9 cellular contexts compared by ENCODE assay signal in the genomic region with DNA sequence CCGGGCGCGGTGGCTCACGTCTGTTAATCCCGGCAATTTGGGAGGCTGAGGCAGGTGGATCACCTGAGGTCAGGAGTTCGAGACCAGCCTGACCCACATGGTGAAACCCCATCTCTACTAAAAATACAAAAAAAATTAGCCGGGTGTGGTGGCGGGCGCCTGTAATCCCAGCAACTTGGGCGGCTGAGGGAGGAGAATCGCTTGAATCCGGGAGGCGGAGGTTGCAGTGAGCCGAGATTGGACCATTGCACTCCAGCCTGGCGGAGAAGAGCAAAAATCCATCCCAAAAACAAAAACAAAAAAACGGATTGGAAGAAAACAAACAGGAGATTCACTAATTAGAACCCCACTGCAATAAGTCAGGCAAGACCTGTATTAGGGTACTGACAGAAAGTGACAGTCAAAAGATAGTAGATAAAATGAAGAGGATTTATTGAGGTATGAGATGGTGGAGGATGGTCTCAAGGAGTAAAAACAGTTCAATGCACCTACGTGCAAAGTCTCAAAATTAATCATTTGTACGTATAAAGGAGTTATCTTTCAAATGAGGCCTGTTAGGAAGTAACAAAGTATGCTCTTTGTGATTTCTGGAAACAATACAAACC. TPM values are rescaled to one million over a fixed set of nuclear protein-coding genes. Genes with fewer than 3 reads are reported as not detected.
DNase-seq lines count a peak whose midpoint lies in the region; ATAC-seq and TF ChIP-seq lines count a peak whose summit lies in the region.
"Not testable (repeated sequence)": the region's sequence is repeated elsewhere in the genome, so short reads cannot be mapped to it uniquely, and the experiment has no call there.
"Had no signal": no experiment of that assay in that cellular context is flagged by ENCODE, and none has a peak within 500 bp of the region (broad histone marks: within the 10 kb centered on the region; RNA-seq: fewer than 3 reads in every experiment).

No MANE protein-coding gene starts in this region.

- TF ChIP-seq POLR2A in transverse colon (IDR thresholded peaks at IDR 0.05), result not testable (repeated sequence)

- H3K36me3 Mint-ChIP-seq in activated CD4-positive, alpha-beta T cell treated with anti-CD3 and anti-CD28 coated beads for 36 hours (ENCODE audit: low read depth), result peaks cover 26% of the 10 kb centered on the region
- H3K36me3 Mint-ChIP-seq in progenitor cell of endocrine pancreas (ENCODE audit: insufficient read depth), result peaks cover 13% of the 10 kb centered on the region

- H3K4me1 ChIP-seq in DND-41 (ENCODE audit: insufficient read depth, low read length) (peaks cover 27% of the 10 kb centered on the region), Loucy (ENCODE audit: insufficient read depth, low read length, poor library complexity, severe bottlenecking) (peaks cover 16% of the 10 kb centered on the region), lung (ENCODE audit: control insufficient read depth in 2 of 2, insufficient read depth in 2 of 2, low read length in 2 of 2) (peaks cover 1 to 15% of the 10 kb centered on the region in 2 donors), transverse colon (peaks cover 5 to 23% (median 14%) of the 10 kb centered on the region in 4 donors)

- H3K9me2 ChIP-seq in Loucy (replicated peaks; ENCODE audit: low read depth, low read length), result not testable (repeated sequence)

- not testable (repeated sequence) for H3K27me3 Mint-ChIP-seq in activated CD4-positive, alpha-beta T cell treated with anti-CD3 and anti-CD28 coated beads for 36 hours; progenitor cell of endocrine pancreas

- POLR2A ChIA-PET in activated CD4-positive, alpha-beta T cell treated with anti-CD3 and anti-CD28 coated beads for 36 hours (lab: Charles Lee), result interaction anchor here (0.6 kb wide), 1 partner anchor 50 kb away, joined by 3 read pairs; a partner anchor contains a TSS

- H3K9ac ChIP-seq in DND-41 (ENCODE audit: low read depth, low read length), result peak overlapping the region; percentile 74
- peak overlapping the region; percentile 82 for H3K9ac ChIP-seq in Loucy (ENCODE audit: low read depth, low read length, poor library complexity, severe bottlenecking)

- not testable (repeated sequence) for DNase-seq in DND-41; activated CD4-positive, alpha-beta T cell treated with anti-CD3 and anti-CD28 coated beads for 36 hours; brain microvascular endothelial cell; lung (ENCODE audit: low spot score); progenitor cell of endocrine pancreas (ENCODE audit: low spot score, unreplicated experiment); transverse colon
- DNase-seq in fibroblast of pulmonary artery (ENCODE audit: low read depth), result peak; percentile 2

- H3K79me2 ChIP-seq in DND-41 (ENCODE audit: insufficient read depth, low read length) (peaks cover 31% of the 10 kb centered on the region), Loucy (ENCODE audit: insufficient read depth, low read length) (peaks cover 42% of the 10 kb centered on the region)

- TF ChIP-seq EP300 in transverse colon (IDR thresholded peaks at IDR 0.05; ENCODE audit: low read depth), result not testable (repeated sequence)

- H3K4me3 Mint-ChIP-seq in activated CD4-positive, alpha-beta T cell treated with anti-CD3 and anti-CD28 coated beads for 36 hours, result peak overlapping the region; percentile 100
- peak overlapping the region; percentile 98 for H3K4me3 Mint-ChIP-seq in progenitor cell of endocrine pancreas (ENCODE audit: low read depth)

- H3K36me3 ChIP-seq in DND-41 (ENCODE audit: insufficient read depth, low read length), result peaks cover 31% of the 10 kb centered on the region
- H3K36me3 ChIP-seq in Loucy (ENCODE audit: insufficient read depth, low read length), result peaks cover 11% of the 10 kb centered on the region; the same call in 1 of the 2 replicates
- peaks cover 18% of the 10 kb centered on the region for H3K36me3 ChIP-seq in brain microvascular endothelial cell (replicated peaks)
- not testable (repeated sequence) for H3K36me3 ChIP-seq in lung (ENCODE audit: control insufficient read depth in 2 of 2, insufficient read depth in 2 of 2, low read length in 2 of 2)
- H3K36me3 ChIP-seq in transverse colon, result peaks cover 0 to 29% (median 9%) of the 10 kb centered on the region in 4 donors

- TF ChIP-seq CTCF in DND-41 (IDR thresholded peaks at IDR 0.05; ENCODE audit: borderline replicate concordance, extremely low read depth, low read length, poor library complexity, severe bottlenecking); Loucy (conservative IDR thresholded peaks at IDR 0.05; ENCODE audit: low read length); brain microvascular endothelial cell (IDR thresholded peaks at IDR 0.05; ENCODE audit: low read depth, low read length, missing control alignments); fibroblast of pulmonary artery (IDR thresholded peaks at IDR 0.05; ENCODE audit: low read length, missing control alignments); lung (IDR thresholded peaks at IDR 0.05; ENCODE audit: control extremely low read depth, extremely low read depth); progenitor cell of endocrine pancreas (IDR thresholded peaks at IDR 0.05; ENCODE audit: unreplicated experiment); transverse colon (IDR thresholded peaks at IDR 0.05): not testable (repeated sequence)

- H4K20me1 ChIP-seq in DND-41 (ENCODE audit: insufficient read depth, low read length); Loucy (ENCODE audit: insufficient read depth, low read length, poor library complexity, severe bottlenecking): not testable (repeated sequence)

- WGBS in lung, 2 donors, result 70 to 74% methylated on average over 18 of the region's 18 CpGs
- WGBS in transverse colon (ENCODE audit: low coverage in 1 of 2), 2 donors, result 60 to 71% methylated on average over 6 to 18 of the region's 18 CpGs

- not testable (repeated sequence) for ATAC-seq in DND-41 (ENCODE audit: insufficient read depth, low read depth); activated CD4-positive, alpha-beta T cell treated with anti-CD3 and anti-CD28 coated beads for 36 hours; lung (ENCODE audit: insufficient read depth, low FRiP score)

- peak overlapping the region; percentile 98 for H3K27ac Mint-ChIP-seq in activated CD4-positive, alpha-beta T cell treated with anti-CD3 and anti-CD28 coated beads for 36 hours
- peak overlapping the region; percentile 97 for H3K27ac Mint-ChIP-seq in progenitor cell of endocrine pancreas

- H3K27ac ChIP-seq in DND-41 (ENCODE audit: low read length) (peak overlapping the region; percentile 83), brain microvascular endothelial cell (peak overlapping the region; percentile 88), lung (ENCODE audit: low read depth in 1 of 2, low read length in 1 of 2) (peak overlapping the region in 1 of 2 donors; percentile 94), transverse colon (peak overlapping the region; percentile 91 to 96 (median 92))

- not testable (repeated sequence) for H3K27me3 ChIP-seq in DND-41 (ENCODE audit: insufficient read depth, low read length, poor library complexity); Loucy (ENCODE audit: insufficient read depth, low read length, poor library complexity, severe bottlenecking); brain microvascular endothelial cell (replicated peaks); lung (ENCODE audit: control insufficient read depth, insufficient read depth); transverse colon

- peak overlapping the region; percentile 95 for H2AFZ ChIP-seq in DND-41 (ENCODE audit: low read depth, low read length)
- H2AFZ ChIP-seq in Loucy (ENCODE audit: low read length), result not testable (repeated sequence)

- peak overlapping the region; percentile 76 for H3K4me2 ChIP-seq in DND-41 (ENCODE audit: insufficient read depth, low read length)
- peak overlapping the region; percentile 74 for H3K4me2 ChIP-seq in Loucy (ENCODE audit: low read depth, low read length, poor library complexity, severe bottlenecking)

- in situ Hi-C loops in brain microvascular endothelial cell (cut with HindIII; ENCODE audit: low pct_ligation_motif_present, low sequenced_read_pairs), result not testable (repeated sequence)
- in situ Hi-C loops in transverse colon (cut with MboI; ENCODE audit: low pct_ligation_motif_present in 1 of 4, low pct_unique_long_range_greater_than_20kb in 1 of 4, low sequenced_read_pairs in 3 of 4), result loop anchor here in 1 of 4 donors (25.0 kb wide), 1 partner anchor 92 kb away; no protein-coding TSS in a partner anchor

- H3K9me3 Mint-ChIP-seq in activated CD4-positive, alpha-beta T cell treated with anti-CD3 and anti-CD28 coated beads for 36 hours (ENCODE audit: low read depth); progenitor cell of endocrine pancreas (ENCODE audit: low read depth): not testable (repeated sequence)

- CTCF ChIA-PET in activated CD4-positive, alpha-beta T cell treated with anti-CD3 and anti-CD28 coated beads for 36 hours (lab: Charles Lee), result interaction anchor here (0.7 to 1.1 kb wide), 8 partner anchors 9 to 400 kb away, joined by 3 to 7 read pairs (median 3); a partner anchor contains a TSS

- intact Hi-C loops in activated CD4-positive, alpha-beta T cell treated with anti-CD3 and anti-CD28 coated beads for 36 hours (cut with DNase I, micrococcal nuclease); transverse colon (cut with DNase I; ENCODE audit: low total_unique reads): not testable (repeated sequence)

- H3F3A ChIP-seq in Loucy (ENCODE audit: low read depth), result not testable (repeated sequence)

- H3K4me1 Mint-ChIP-seq in activated CD4-positive, alpha-beta T cell treated with anti-CD3 and anti-CD28 coated beads for 36 hours, result peaks cover 34% of the 10 kb centered on the region
- not testable (repeated sequence) for H3K4me1 Mint-ChIP-seq in progenitor cell of endocrine pancreas (ENCODE audit: low read depth)

- not testable (repeated sequence) for H3K9me3 ChIP-seq in DND-41 (ENCODE audit: insufficient read depth, low read length, severe bottlenecking); Loucy (ENCODE audit: insufficient read depth, low read depth, low read length); lung (ENCODE audit: control insufficient read depth in 2 of 2, insufficient read depth in 1 of 2, low read length in 1 of 2); transverse colon

- peak overlapping the region; percentile 68 to 84 for H3K4me3 ChIP-seq in DND-41 (ENCODE audit: low read depth in 1 of 2, low read length in 2 of 2)
- peak overlapping the region; percentile 90 for H3K4me3 ChIP-seq in Loucy (ENCODE audit: low read length, poor library complexity, severe bottlenecking)
- peak overlapping the region; percentile 83 for H3K4me3 ChIP-seq in brain microvascular endothelial cell (ENCODE audit: low read depth, low read length)
- H3K4me3 ChIP-seq in fibroblast of pulmonary artery (replicated peaks; ENCODE audit: low read depth, low read length), result peak overlapping the region; percentile 100
- H3K4me3 ChIP-seq in lung, result peak overlapping the region; percentile 66
- peak overlapping the region; percentile 70 to 92 (median 82) for H3K4me3 ChIP-seq in transverse colon

RNA-seq across cellular contexts. Expression of a gene that starts 0.9 kb away (rescaled TPM):
- total RNA-seq in activated CD4-positive, alpha-beta T cell treated with anti-CD3 and anti-CD28 coated beads for 36 hours, result 10 to 100 TPM; 27.6 to 33.5 TPM
- total RNA-seq in lung (10 to 100 TPM; 16.9 to 44.1 TPM), progenitor cell of endocrine pancreas (22.2 and 25.0 TPM in 2 replicates), transverse colon (10 to 100 TPM in 3 of 4 donors, 1 to 10 TPM in 1; 9.2 to 35.2 (median 30.8) TPM)
- polyA plus RNA-seq in lung, result 10 to 100 TPM; 13.9 to 17.1 TPM

RNA-seq across cellular contexts. Expression of a gene that starts 5.0 kb away (rescaled TPM):
- total RNA-seq in activated CD4-positive, alpha-beta T cell treated with anti-CD3 and anti-CD28 coated beads for 36 hours, result not detected
- not detected for total RNA-seq in lung
- polyA plus RNA-seq in lung, result not detected
- not detected in 2 replicates for total RNA-seq in progenitor cell of endocrine pancreas
- total RNA-seq in transverse colon, result not detected
- total RNA-seq: cerebellum had no signal

RNA-seq across cellular contexts. Expression of a gene that starts 41.8 kb away (rescaled TPM):
- total RNA-seq in activated CD4-positive, alpha-beta T cell treated with anti-CD3 and anti-CD28 coated beads for 36 hours, result 10 to 100 TPM; 23.3 to 35.3 TPM
- 10 to 100 TPM; 15.1 to 17.9 TPM for total RNA-seq in lung
- polyA plus RNA-seq in lung, result 10 to 100 TPM; 33.3 to 54.2 TPM
- 43.3 and 46.8 TPM in 2 replicates for total RNA-seq in progenitor cell of endocrine pancreas
- total RNA-seq in transverse colon, result 10 to 100 TPM; 10.5 to 76.2 (median 36.5) TPM

RNA-seq across cellular contexts. Expression of a gene that starts 49.8 kb away (rescaled TPM):
- 100 to 1,000 TPM; 104 to 111 TPM for total RNA-seq in activated CD4-positive, alpha-beta T cell treated with anti-CD3 and anti-CD28 coated beads for 36 hours
- total RNA-seq in lung (10 to 100 TPM; 25.1 to 39.7 TPM), progenitor cell of endocrine pancreas (39.0 and 39.4 TPM in 2 replicates), transverse colon (1,000 to 10,000 TPM in 1 of 4 donors, 10 to 100 TPM in 3; 22.7 to 1,127 (median 37.3) TPM)
- 10 to 100 TPM; 22.3 to 23.6 TPM for polyA plus RNA-seq in lung
